29 cellular contexts compared by ENCODE assay signal in genomic region chr1:217465102-217465501, GRCh38.
"Had no signal": no experiment of that assay in that cellular context is flagged by ENCODE, and none has a peak within 500 bp of the region (broad histone marks: within the 10 kb centered on the region; RNA-seq: fewer than 3 reads in every experiment).

No MANE protein-coding gene starts in this region.

- DNase-seq: activated CD4-positive, alpha-beta memory T cell treated with anti-CD3 and anti-CD28 coated beads for 36 hours; activated CD4-positive, alpha-beta T cell treated with anti-CD3 and anti-CD28 coated beads for 36 hours; activated CD4-positive, alpha-beta T cell treated with anti-CD3 and anti-CD28 coated beads, Interleukin-2, amount 10 ng/mL, durations not matched to agents 24 days and 14 days; activated CD4-positive, CD25-positive, alpha-beta regulatory T cell; activated CD4-positive, CD25-positive, alpha-beta regulatory T cell treated with anti-CD3 and anti-CD28 coated beads, Interleukin-2, amount 50 U/mL, for 72 hours; activated CD8-positive, alpha-beta memory T cell treated with anti-CD3 and anti-CD28 coated beads, Interleukin-2, amount 10 ng/mL, durations not matched to agents 7 days and 5 days; activated CD8-positive, alpha-beta memory T cell treated with anti-CD3 and anti-CD28 coated beads, Interleukin-2, amount 50 U/mL, for 4 hours; activated CD8-positive, alpha-beta T cell treated with anti-CD3 and anti-CD28 coated beads, Interleukin-2, amount 10 ng/mL, durations not matched to agents 7 days and 5 days; activated effector memory CD4-positive, alpha-beta T cell treated with anti-CD3 and anti-CD28 coated beads, Interleukin-2, amount 50 U/mL, for 16 hours; activated naive CD4-positive, alpha-beta T cell treated with anti-CD3 and anti-CD28 coated beads for 36 hours; activated naive CD8-positive, alpha-beta T cell treated with anti-CD3 and anti-CD28 coated beads for 36 hours; activated naive CD8-positive, alpha-beta T cell treated with anti-CD3 and anti-CD28 coated beads, Interleukin-2, amount 50 U/mL, for 24 hours; activated T-cell treated with anti-CD3 and anti-CD28 coated beads, Interleukin-2, amount 50 U/mL, for 1 hour; activated T-cell treated with anti-CD3 and anti-CD28 coated beads, Interleukin-2, amount 50 U/mL, for 48 hours; central memory CD4-positive, alpha-beta T cell; cerebellar nuclear complex; colonic mucosa; effector CD8-positive, alpha-beta T cell; foreskin fibroblast; gastrocnemius medialis; glutamatergic neuron; heart right ventricle; T-helper 1 cell; T-helper 17 cell; T1000 had no signal

- H3K27ac ChIP-seq: ascending aorta, breast epithelium, cardiac muscle cell, colonic mucosa, gastrocnemius medialis, heart right ventricle had no signal

- H3K4me1 ChIP-seq: ascending aorta, breast epithelium, colonic mucosa, gastrocnemius medialis, heart right ventricle had no signal

- H3K36me3 ChIP-seq: ascending aorta, breast epithelium, cardiac muscle cell, colonic mucosa, gastrocnemius medialis had no signal

- H3K4me3 ChIP-seq: ascending aorta, breast epithelium, cardiac muscle cell, colonic mucosa, gastrocnemius medialis, heart right ventricle had no signal

- ATAC-seq: activated CD4-positive, alpha-beta T cell treated with anti-CD3 and anti-CD28 coated beads for 36 hours; activated CD8-positive, alpha-beta memory T cell treated with anti-CD3 and anti-CD28 coated beads, Interleukin-2, amount 10 ng/mL, durations not matched to agents 7 days and 5 days; activated CD8-positive, alpha-beta T cell treated with anti-CD3 and anti-CD28 coated beads, Interleukin-2, amount 10 ng/mL, durations not matched to agents 7 days and 5 days; activated naive CD8-positive, alpha-beta T cell treated with anti-CD3 and anti-CD28 coated beads, Interleukin-2, amount 50 U/mL, for 24 hours; esophagus mucosa; gastrocnemius medialis; heart right ventricle; T-helper 17 cell had no signal

- H3K9me3 ChIP-seq: colonic mucosa had no signal
